In genomic region chr2:70340921-70341765, GRCh38 we compare ENCODE assay signal across 8 cellular contexts. TPM values are rescaled to one million over a fixed set of nuclear protein-coding genes. Genes with fewer than 3 reads are reported as not detected.
DNase-seq lines count a peak whose midpoint lies in the region; ATAC-seq lines count a peak whose summit lies in the region.

No MANE protein-coding gene starts in this region.

- H3K27me3 ChIP-seq in HAP-1 (ENCODE audit: low read depth) (peaks cover 26% of the 10 kb centered on the region), trophoblast cell (ENCODE audit: insufficient read depth, low read length) (no peaks in the 10 kb centered on the region)

- no peaks in the 10 kb centered on the region for H3K79me1 ChIP-seq in trophoblast cell (ENCODE audit: low read length)

- H2AFZ ChIP-seq in trophoblast cell (ENCODE audit: insufficient read depth, low read length, poor library complexity): no peak overlapping the region

- no peak overlapping the region for H3K4ac ChIP-seq in trophoblast cell (ENCODE audit: low read depth, low read length)

- H2AK5ac ChIP-seq in trophoblast cell (ENCODE audit: low read length): no peak overlapping the region

- H3K4me3 ChIP-seq in HAP-1 (no peak overlapping the region), trophoblast cell (ENCODE audit: low read depth, low read length) (no peak overlapping the region)

- no peaks in the 10 kb centered on the region for H3K4me1 Mint-ChIP-seq in activated T-helper 1 cell treated with anti-CD3 and anti-CD28 coated beads, Interleukin-12 subunit alpha, Interleukin-12 subunit beta, Interleukin-2, Interleukin-4 antibody, amounts not matched to agents 30 ng/mL and 10 ng/mL and 1 ng/mL, durations not matched to agents 14 hours and 24 hours and 36 hours (ENCODE audit: low read depth)

- H3K9ac ChIP-seq in trophoblast cell (ENCODE audit: low read length): no peak overlapping the region

- DNase-seq in COLO668 (lab: John Stamatoyannopoulos, UW; ENCODE audit: unreplicated experiment): peak; percentile 50
- peak; percentile 45 to 65 for DNase-seq in HAP-1 (ENCODE audit: low spot score in 2 of 2)
- peak; percentile 12 for DNase-seq in NOMO-1 treated with dmso at 0.1 percent for 144 hours (lab: John Stamatoyannopoulos, UW; ENCODE audit: unreplicated experiment)
- peak; percentile 16 for DNase-seq in activated T-helper 1 cell treated with anti-CD3 and anti-CD28 coated beads, Interleukin-12 subunit alpha, Interleukin-12 subunit beta, Interleukin-2, Interleukin-4 antibody, amounts not matched to agents 30 ng/mL and 10 ng/mL and 1 ng/mL, durations not matched to agents 14 hours and 24 hours and 36 hours (ENCODE audit: low spot score)
- peak; percentile 55 for DNase-seq in germinal center (ENCODE audit: low spot score)
- DNase-seq in trophoblast cell: peak; percentile 23 to 73

- H4K12ac ChIP-seq in trophoblast cell (ENCODE audit: low read depth, low read length): no peak overlapping the region

- no CpG with 5 or more reads among the region's 7 CpGs for WGBS in trophoblast cell (ENCODE audit: extremely low coverage, insufficient coverage, insufficient read length)

- H2BK5ac ChIP-seq in trophoblast cell (ENCODE audit: low read depth, low read length, poor library complexity): no peak overlapping the region

- no peaks in the 10 kb centered on the region for H3K4me1 ChIP-seq in HAP-1
- no peaks in the 10 kb centered on the region for H3K4me1 ChIP-seq in trophoblast cell (ENCODE audit: control insufficient read depth in 1 of 2, insufficient read depth in 2 of 2, low read length in 2 of 2)

- H3K36me3 ChIP-seq in HAP-1 (replicated peaks) (no peaks in the 10 kb centered on the region), trophoblast cell (ENCODE audit: control insufficient read depth in 1 of 2, insufficient read depth in 2 of 2, low read length in 2 of 2) (no peaks in the 10 kb centered on the region)

- no peak overlapping the region for H3K23ac ChIP-seq in trophoblast cell (ENCODE audit: low read length)

- H3K4me2 ChIP-seq in trophoblast cell (ENCODE audit: low read length): no peak overlapping the region

- H3K14ac ChIP-seq in trophoblast cell (ENCODE audit: low read length): no peak overlapping the region

- no peak overlapping the region for H2BK12ac ChIP-seq in trophoblast cell (ENCODE audit: low read length)

- no peaks in the 10 kb centered on the region for H3K9me3 Mint-ChIP-seq in activated T-helper 1 cell treated with anti-CD3 and anti-CD28 coated beads, Interleukin-12 subunit alpha, Interleukin-12 subunit beta, Interleukin-2, Interleukin-4 antibody, amounts not matched to agents 30 ng/mL and 10 ng/mL and 1 ng/mL, durations not matched to agents 14 hours and 24 hours and 36 hours

- no peaks in the 10 kb centered on the region for H3K79me2 ChIP-seq in trophoblast cell (ENCODE audit: control insufficient read depth, insufficient read depth, low read length, poor library complexity)

- intact Hi-C loops in activated T-helper 1 cell treated with anti-CD3 and anti-CD28 coated beads, Interleukin-12 subunit alpha, Interleukin-12 subunit beta, Interleukin-2, Interleukin-4 antibody, amounts not matched to agents 30 ng/mL and 10 ng/mL and 1 ng/mL, durations not matched to agents 14 hours and 24 hours and 36 hours (cut with micrococcal nuclease): loop anchor here (1.0 to 5.0 kb wide), 4 partner anchors 37 to 307 kb away; partner anchors contain the start of gene TGFA

- no peaks in the 10 kb centered on the region for H3K27me3 Mint-ChIP-seq in activated T-helper 1 cell treated with anti-CD3 and anti-CD28 coated beads, Interleukin-12 subunit alpha, Interleukin-12 subunit beta, Interleukin-2, Interleukin-4 antibody, amounts not matched to agents 30 ng/mL and 10 ng/mL and 1 ng/mL, durations not matched to agents 14 hours and 24 hours and 36 hours (ENCODE audit: insufficient read depth)

- no peak overlapping the region for H4K91ac ChIP-seq in trophoblast cell (ENCODE audit: low read depth, low read length)

- H3K27ac Mint-ChIP-seq in activated T-helper 1 cell treated with anti-CD3 and anti-CD28 coated beads, Interleukin-12 subunit alpha, Interleukin-12 subunit beta, Interleukin-2, Interleukin-4 antibody, amounts not matched to agents 30 ng/mL and 10 ng/mL and 1 ng/mL, durations not matched to agents 14 hours and 24 hours and 36 hours: no peak overlapping the region

- H3K36me3 Mint-ChIP-seq in activated T-helper 1 cell treated with anti-CD3 and anti-CD28 coated beads, Interleukin-12 subunit alpha, Interleukin-12 subunit beta, Interleukin-2, Interleukin-4 antibody, amounts not matched to agents 30 ng/mL and 10 ng/mL and 1 ng/mL, durations not matched to agents 14 hours and 24 hours and 36 hours (ENCODE audit: low read depth): no peaks in the 10 kb centered on the region

- in situ Hi-C loops in HAP-1 (cut with MboI; ENCODE audit: low sequenced_read_pairs): loop anchor here (10.0 kb wide), 2 partner anchors 274 to 304 kb away; no protein-coding TSS in a partner anchor

- no peak overlapping the region for H3K4me3 Mint-ChIP-seq in activated T-helper 1 cell treated with anti-CD3 and anti-CD28 coated beads, Interleukin-12 subunit alpha, Interleukin-12 subunit beta, Interleukin-2, Interleukin-4 antibody, amounts not matched to agents 30 ng/mL and 10 ng/mL and 1 ng/mL, durations not matched to agents 14 hours and 24 hours and 36 hours

- no peak overlapping the region for H3K27ac ChIP-seq in trophoblast cell (ENCODE audit: low read depth, low read length)

- no peak overlapping the region for H4K8ac ChIP-seq in trophoblast cell (ENCODE audit: low read depth, low read length)

- H3K18ac ChIP-seq in trophoblast cell (ENCODE audit: low read length): no peak overlapping the region

- ATAC-seq in HG03039 (IDR thresholded peaks at IDR 0.05; ENCODE audit: unreplicated experiment) (no peak), HG02840 (IDR thresholded peaks at IDR 0.05; ENCODE audit: low FRiP score, unreplicated experiment) (no peak)

- H2BK120ac ChIP-seq in trophoblast cell (ENCODE audit: insufficient read depth, low read length, poor library complexity): no peak overlapping the region

- H3K9me3 ChIP-seq in HAP-1: no peaks in the 10 kb centered on the region
- H3K9me3 ChIP-seq in trophoblast cell (ENCODE audit: insufficient read depth, low read depth, low read length): peaks cover 3% of the 10 kb centered on the region

RNA-seq across cellular contexts. Expression of gene FAM136A, which starts 39.3 kb away (rescaled TPM):
- 88.9 and 89.1 TPM in 2 replicates for total RNA-seq in activated T-helper 1 cell treated with anti-CD3 and anti-CD28 coated beads, Interleukin-12 subunit alpha, Interleukin-12 subunit beta, Interleukin-2, Interleukin-4 antibody, amounts not matched to agents 30 ng/mL and 10 ng/mL and 1 ng/mL, durations not matched to agents 14 hours and 24 hours and 36 hours
- polyA plus RNA-seq in trophoblast cell (2013): 31.3 and 31.9 TPM in 2 replicates

RNA-seq across cellular contexts. Expression of gene SNRPG, which starts 47.6 kb away (rescaled TPM):
- total RNA-seq in activated T-helper 1 cell treated with anti-CD3 and anti-CD28 coated beads, Interleukin-12 subunit alpha, Interleukin-12 subunit beta, Interleukin-2, Interleukin-4 antibody, amounts not matched to agents 30 ng/mL and 10 ng/mL and 1 ng/mL, durations not matched to agents 14 hours and 24 hours and 36 hours: 384 and 385 TPM in 2 replicates
- polyA plus RNA-seq in trophoblast cell (2013): 304 and 315 TPM in 2 replicates
